28 cellular contexts compared by ENCODE assay signal in genomic region chr12:90502070-90502469, GRCh38.
"Had no signal": no experiment of that assay in that cellular context is flagged by ENCODE, and none has a peak within 500 bp of the region (broad histone marks: within the 10 kb centered on the region; RNA-seq: fewer than 3 reads in every experiment).

No MANE protein-coding gene starts in this region.

- FAIRE-seq: colon, endometrium, endothelial cell of umbilical vein, frontal cortex had no signal

- H3K9me3 ChIP-seq: colonic mucosa, esophagus muscularis mucosa, esophagus squamous epithelium, gastrocnemius medialis, gastroesophageal sphincter, heart left ventricle, heart right ventricle had no signal

- H3K4me3 ChIP-seq: colonic mucosa, coronary artery, dorsolateral prefrontal cortex, esophagus muscularis mucosa, esophagus squamous epithelium, gastrocnemius medialis, gastroesophageal sphincter, heart left ventricle, heart right ventricle had no signal

- H3K27ac ChIP-seq: colonic mucosa, coronary artery, dorsolateral prefrontal cortex, epithelial cell of prostate, esophagus muscularis mucosa, esophagus squamous epithelium, foreskin keratinocyte, gastrocnemius medialis, gastroesophageal sphincter, heart left ventricle, heart right ventricle had no signal

- H3K27me3 ChIP-seq: colonic mucosa, dorsolateral prefrontal cortex, esophagus muscularis mucosa, esophagus squamous epithelium, foreskin keratinocyte, gastrocnemius medialis, gastroesophageal sphincter, heart left ventricle, heart right ventricle had no signal

- ATAC-seq: effector memory CD8-positive, alpha-beta T cell; esophagus mucosa; foreskin keratinocyte; gastrocnemius medialis; gastroesophageal sphincter; heart left ventricle; heart right ventricle had no signal

- DNase-seq: colonic mucosa; cortex of kidney; dermis blood vessel endothelial cell; dorsolateral prefrontal cortex; effector CD4-positive, alpha-beta T cell; effector CD8-positive, alpha-beta T cell; effector memory CD4-positive, alpha-beta T cell; effector memory CD8-positive, alpha-beta T cell; endodermal cell; erythroblast; esophagus squamous epithelium; foreskin fibroblast; foreskin keratinocyte; foreskin melanocyte; gastrocnemius medialis; glutamatergic neuron; head of caudate nucleus; heart left ventricle; heart right ventricle had no signal

- H3K4me1 ChIP-seq: colonic mucosa, esophagus muscularis mucosa, esophagus squamous epithelium, foreskin keratinocyte, gastrocnemius medialis, gastroesophageal sphincter, heart left ventricle, heart right ventricle had no signal

- H3K36me3 ChIP-seq: colonic mucosa, esophagus muscularis mucosa, esophagus squamous epithelium, gastrocnemius medialis, gastroesophageal sphincter, heart left ventricle, heart right ventricle had no signal
